Comparison of ENCODE assay signal across 8 cellular contexts in genomic region chr3:187745201-187746058, GRCh38. TPM values are rescaled to one million over a fixed set of nuclear protein-coding genes. Genes with fewer than 3 reads are reported as not detected.
A peak's percentile ranks its signal among the peaks of the same experiment; 100 is the strongest.
DNase-seq lines count a peak whose midpoint lies in the region; ATAC-seq and TF ChIP-seq lines count a peak whose summit lies in the region.

TSS of gene BCL6 (minus strand) at chr3:187745468. CDS start at chr3:187733693, 11,775 bp downstream.

- no peaks in the 10 kb centered on the region for H3K36me3 ChIP-seq in ES-I3 (ENCODE audit: insufficient read depth, low read length)
- no peaks in the 10 kb centered on the region for H3K36me3 ChIP-seq in SK-N-MC (ENCODE audit: insufficient read depth, low read length)
- no peaks in the 10 kb centered on the region for H3K36me3 ChIP-seq in neural progenitor cell

- CTCF ChIA-PET in activated naive CD4-positive, alpha-beta T cell treated with anti-CD3 and anti-CD28 coated beads for 36 hours (lab: Charles Lee), result interaction anchor here (0.6 to 5.3 kb wide), 15 partner anchors 25 to 1210 kb away, joined by 3 to 40 read pairs (median 4); no protein-coding TSS in a partner anchor

- ATAC-seq in HG02571 (IDR thresholded peaks at IDR 0.05; ENCODE audit: unreplicated experiment), result peak; percentile 71

- no peaks in the 10 kb centered on the region for H3K9me3 Mint-ChIP-seq in activated naive CD4-positive, alpha-beta T cell treated with anti-CD3 and anti-CD28 coated beads for 36 hours
- H3K9me3 Mint-ChIP-seq in neural progenitor cell, result no peaks in the 10 kb centered on the region

- peak within 1 kb of the TSS; percentile 90 for H3K4me2 ChIP-seq in neural progenitor cell

- peak within 1 kb of the TSS; percentile 98 for H3K27ac ChIP-seq in SK-N-MC
- peak within 1 kb of the TSS; percentile 99 for H3K27ac ChIP-seq in neural progenitor cell

- peaks cover 46% of the 10 kb centered on the region for H3K4me1 Mint-ChIP-seq in activated naive CD4-positive, alpha-beta T cell treated with anti-CD3 and anti-CD28 coated beads for 36 hours (ENCODE audit: low read depth)
- peaks cover 71% of the 10 kb centered on the region for H3K4me1 Mint-ChIP-seq in neural progenitor cell

- DNase-seq in NCI-H1048 (lab: John Stamatoyannopoulos, UW) (peak; percentile 81), SK-N-MC (ENCODE audit: low read depth, low spot score) (peak; percentile 97), foreskin melanocyte (peak; percentile 97), neural progenitor cell (ENCODE audit: low spot score) (peak; percentile 98)
- peak; percentile 92 for DNase-seq in activated naive CD4-positive, alpha-beta T cell treated with anti-CD3 and anti-CD28 coated beads for 36 hours

- peak within 1 kb of the TSS; percentile 97 for H3K27ac Mint-ChIP-seq in activated naive CD4-positive, alpha-beta T cell treated with anti-CD3 and anti-CD28 coated beads for 36 hours
- H3K27ac Mint-ChIP-seq in neural progenitor cell, result peak within 1 kb of the TSS; percentile 100

- intact Hi-C loops in activated naive CD4-positive, alpha-beta T cell treated with anti-CD3 and anti-CD28 coated beads for 36 hours (cut with micrococcal nuclease), result loop anchor here (1.0 to 10.0 kb wide), 12 partner anchors 55 to 1811 kb away; partner anchors contain the start of gene TRA2B

- peaks cover 23% of the 10 kb centered on the region for H4K20me1 ChIP-seq in neural progenitor cell (ENCODE audit: low read depth)

- peak within 1 kb of the TSS; percentile 79 for H3K9ac ChIP-seq in ES-I3 (ENCODE audit: low read depth, low read length)
- H3K9ac ChIP-seq in SK-N-MC (ENCODE audit: insufficient read length), result peak within 1 kb of the TSS; percentile 97
- H3K9ac ChIP-seq in neural progenitor cell, result peak within 1 kb of the TSS; percentile 99

- H2AFZ ChIP-seq in neural progenitor cell (replicated peaks), result peak within 1 kb of the TSS; percentile 97

- H3K27me3 Mint-ChIP-seq in activated naive CD4-positive, alpha-beta T cell treated with anti-CD3 and anti-CD28 coated beads for 36 hours (ENCODE audit: low read depth), result no peaks in the 10 kb centered on the region
- peaks cover 8% of the 10 kb centered on the region for H3K27me3 Mint-ChIP-seq in neural progenitor cell (ENCODE audit: insufficient read depth, low read depth)

- H3K4me3 ChIP-seq in SK-N-MC (peak within 1 kb of the TSS; percentile 87), neural progenitor cell (peak within 1 kb of the TSS; percentile 78)

- H3K4me1 ChIP-seq in ES-I3 (ENCODE audit: insufficient read depth, low read length), result peaks cover 27% of the 10 kb centered on the region
- peaks cover 40% of the 10 kb centered on the region for H3K4me1 ChIP-seq in neural progenitor cell

- TF ChIP-seq CTCF in neural progenitor cell (IDR thresholded peaks at IDR 0.05) (peak; percentile 10), subcutaneous adipose tissue (IDR thresholded peaks at IDR 0.05; ENCODE audit: low read depth) (no peak)

- H3K79me2 ChIP-seq in neural progenitor cell (ENCODE audit: low read depth), result peaks cover 29% of the 10 kb centered on the region

- H3F3A ChIP-seq in neural progenitor cell (ENCODE audit: low read depth), result peaks cover 43% of the 10 kb centered on the region

- H3K9me3 ChIP-seq in ES-I3 (ENCODE audit: control insufficient read depth, insufficient read depth, low read length), result no peaks in the 10 kb centered on the region
- H3K9me3 ChIP-seq in SK-N-MC (ENCODE audit: low read depth, low read length), result no peaks in the 10 kb centered on the region
- no peaks in the 10 kb centered on the region for H3K9me3 ChIP-seq in neural progenitor cell (ENCODE audit: low read depth)

- peaks cover 27% of the 10 kb centered on the region for H3K36me3 Mint-ChIP-seq in activated naive CD4-positive, alpha-beta T cell treated with anti-CD3 and anti-CD28 coated beads for 36 hours (ENCODE audit: low read depth)
- H3K36me3 Mint-ChIP-seq in neural progenitor cell, result no peaks in the 10 kb centered on the region

- H3K27me3 ChIP-seq in neural progenitor cell, result peaks cover 10% of the 10 kb centered on the region

- H3K4me3 Mint-ChIP-seq in activated naive CD4-positive, alpha-beta T cell treated with anti-CD3 and anti-CD28 coated beads for 36 hours, result peak within 1 kb of the TSS; percentile 86
- peak within 1 kb of the TSS; percentile 95 for H3K4me3 Mint-ChIP-seq in neural progenitor cell

RNA-seq across cellular contexts. Expression of gene BCL6, which starts in this region (rescaled TPM):
- 100 to 1,000 TPM in 1 of 2 experiments, 10 to 100 TPM in 1; 98.9 to 101 TPM for total RNA-seq in activated naive CD4-positive, alpha-beta T cell treated with anti-CD3 and anti-CD28 coated beads for 36 hours
- total RNA-seq in neural progenitor cell (ENCODE audit: low replicate concordance), result 14.2 and 20.3 TPM in 2 replicates
- total RNA-seq in subcutaneous adipose tissue, result 100 to 1,000 TPM; 140 to 426 (median 298) TPM

Comparison
In these comparisons a context has a peak if more than half of its experiments do, and no peak if none do; other contexts are left out.
1. Peak in every context shown above with its lines: DNase-seq, ATAC-seq, H3K4me3 ChIP-seq and H3K27ac ChIP-seq.